8 cellular contexts compared by ENCODE assay signal in the genomic region with DNA sequence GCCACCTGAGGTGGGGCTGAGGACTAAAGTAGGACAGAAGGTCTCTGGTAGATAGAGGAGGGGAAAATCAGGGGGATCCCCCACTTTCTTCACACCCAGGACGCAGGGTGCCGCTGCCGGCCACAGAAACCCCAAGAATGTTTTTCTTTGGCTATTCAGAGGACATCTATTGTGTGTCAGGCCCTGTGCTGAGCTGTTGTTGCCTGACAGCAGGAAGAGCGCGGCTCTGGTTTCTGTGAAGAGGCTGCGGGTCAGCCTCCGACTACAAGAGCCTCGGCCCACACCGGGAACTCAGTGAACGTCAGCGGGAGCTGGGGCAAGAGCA. TPM values are rescaled to one million over a fixed set of nuclear protein-coding genes. Genes with fewer than 3 reads are reported as not detected.
DNase-seq lines count a peak whose midpoint lies in the region; ATAC-seq, FAIRE-seq and TF ChIP-seq lines count a peak whose summit lies in the region.

No MANE protein-coding gene starts in this region.

- peak; percentile 96 for FAIRE-seq in GM18507 (lab: Jason Lieb, UNC)

- peak overlapping the region; percentile 99 for H3K4me2 ChIP-seq in HCT116 (ENCODE audit: low read length)

- H3K4me1 Mint-ChIP-seq in activated naive CD8-positive, alpha-beta T cell treated with anti-CD3 and anti-CD28 coated beads for 36 hours: peaks cover 65% of the 10 kb centered on the region

- 0 out of 4 replicates have a peak, but pooled peaks cover 0 to 2% of the 10 kb centered on the region in 2 experiments for H3K36me3 ChIP-seq in HCT116 (ENCODE audit: control insufficient read depth in 1 of 2, insufficient read depth in 2 of 2, low read length in 2 of 2)
- no peaks in the 10 kb centered on the region for H3K36me3 ChIP-seq in iPS-15b (ENCODE audit: control insufficient read depth, insufficient read depth, low read length)

- POLR2A ChIA-PET in HCT116 (lab: Charles Lee): interaction anchor here (0.9 to 2.5 kb wide), 5 partner anchors 12 to 185 kb away, joined by 3 to 19 read pairs (median 13); no protein-coding TSS in a partner anchor

- H3K27me3 ChIP-seq in HCT116 (ENCODE audit: insufficient read depth, low read length): no peaks in the 10 kb centered on the region
- H3K27me3 ChIP-seq in iPS-15b (ENCODE audit: control insufficient read depth, insufficient read depth, low read length): no peaks in the 10 kb centered on the region

- DNase-seq in GM18507 (ENCODE audit: extremely low spot score, insufficient read length, low read depth) (peak; percentile 60), HCT116 (ENCODE audit: low read depth, low spot score) (no peak), NCI-H226 (peak; percentile 28), NCI-H2227 treated with DMSO at 0.1 percent for 48 hours (lab: John Stamatoyannopoulos, UW) (no peak), LoVo (ENCODE audit: low spot score) (no peak)
- peak; percentile 86 for DNase-seq in activated naive CD8-positive, alpha-beta T cell treated with anti-CD3 and anti-CD28 coated beads for 36 hours
- peak; percentile 41 for DNase-seq in stimulated activated CD4-positive, alpha-beta T cell treated with anti-CD3 and anti-CD28 coated beads, Interleukin-2, amount 100 ng/mL, for 4 hours (ENCODE audit: low read depth)

- H4K20me1 ChIP-seq in HCT116 (ENCODE audit: insufficient read depth): no peaks in the 10 kb centered on the region

- RAD21 ChIA-PET in HCT116 (lab: Charles Lee; ENCODE audit: low non-redundant PET in 1 of 2, low total read pairs in 2 of 2, uncharacterized antibody in 2 of 2, unreplicated experiment in 2 of 2): interaction anchor here (0.6 to 3.1 kb wide), 2 partner anchors 85 to 185 kb away, joined by 3 to 16 read pairs; no protein-coding TSS in a partner anchor

- peak; percentile 39 for ATAC-seq in HCT116

- peak overlapping the region; percentile 98 for H3K27ac ChIP-seq in HCT116 (ENCODE audit: low read depth, low read length)

- peak overlapping the region; percentile 97 for H3K27ac Mint-ChIP-seq in activated naive CD8-positive, alpha-beta T cell treated with anti-CD3 and anti-CD28 coated beads for 36 hours

- H3K4me1 ChIP-seq in HCT116 (ENCODE audit: control insufficient read depth in 1 of 2, insufficient read depth in 2 of 2, low read length in 2 of 2) (peaks cover 21 to 56% of the 10 kb centered on the region in 2 experiments), iPS-15b (ENCODE audit: control insufficient read depth, insufficient read depth, low read length) (peaks cover 12% of the 10 kb centered on the region)

- H3K79me2 ChIP-seq in HCT116 (ENCODE audit: insufficient read depth, low read length): no peaks in the 10 kb centered on the region

- intact Hi-C loops in HCT116 (cut with micrococcal nuclease): no loop called here

- H3K9me3 ChIP-seq in HCT116 (ENCODE audit: control insufficient read depth in 1 of 2, insufficient read depth in 1 of 2, low read depth in 1 of 2, low read length in 2 of 2): no peaks in the 10 kb centered on the region
- H3K9me3 ChIP-seq in iPS-15b (ENCODE audit: control insufficient read depth, insufficient read depth, low read length): no peaks in the 10 kb centered on the region

- peaks cover 5% of the 10 kb centered on the region for H3K27me3 Mint-ChIP-seq in activated naive CD8-positive, alpha-beta T cell treated with anti-CD3 and anti-CD28 coated beads for 36 hours

- BruUV-seq in HCT116 (replicated peaks; lab: Mats Ljungman, UMichigan): TSS peak; percentile 76

- TF ChIP-seq CTCF in HCT116 (IDR thresholded peaks at IDR 0.05 in 2 of 3, conservative IDR thresholded peaks at IDR 0.05 in 1 of 3; ENCODE audit: borderline replicate concordance in 1 of 3, insufficient read depth in 1 of 3, low read depth in 2 of 3, low read length in 2 of 3): no peak

- H3K9ac ChIP-seq in HCT116 (ENCODE audit: low read length): peak overlapping the region; percentile 97
- H3K9ac ChIP-seq in iPS-15b (ENCODE audit: low read depth, low read length): peak overlapping the region; percentile 67

- TF ChIP-seq RAD21 in HCT116 (IDR thresholded peaks at IDR 0.05; ENCODE audit: low read depth): no peak

- H3K9me3 Mint-ChIP-seq in activated naive CD8-positive, alpha-beta T cell treated with anti-CD3 and anti-CD28 coated beads for 36 hours: no peaks in the 10 kb centered on the region

- peak overlapping the region; percentile 20 for H2AFZ ChIP-seq in HCT116 (ENCODE audit: low read depth, low read length, poor library complexity, severe bottlenecking)

- peaks cover 28% of the 10 kb centered on the region for H3K36me3 Mint-ChIP-seq in activated naive CD8-positive, alpha-beta T cell treated with anti-CD3 and anti-CD28 coated beads for 36 hours

- peak overlapping the region; percentile 89 for H3K4me3 Mint-ChIP-seq in activated naive CD8-positive, alpha-beta T cell treated with anti-CD3 and anti-CD28 coated beads for 36 hours

- H3K9me2 ChIP-seq in HCT116 (ENCODE audit: insufficient read depth): no peaks in the 10 kb centered on the region

- TF ChIP-seq POLR2A in HCT116 (IDR thresholded peaks at IDR 0.05; ENCODE audit: borderline replicate concordance, extremely low read depth, insufficient read depth, insufficient read length): no peak

- CTCF ChIA-PET in HCT116 (lab: Charles Lee): interaction anchor here (2.5 to 5.3 kb wide), 5 partner anchors 13 to 287 kb away, joined by 15 to 117 read pairs (median 30); no protein-coding TSS in a partner anchor

- H3K4me3 ChIP-seq in HCT116 (replicated peaks in 1 of 2; ENCODE audit: low read depth in 1 of 2, low read length in 2 of 2): peak overlapping the region; percentile 55 to 94
- peak overlapping the region; percentile 95 for H3K4me3 ChIP-seq in iPS-15b (ENCODE audit: low read depth, low read length)

TF ChIP-seq in HCT116, 20 proteins besides CTCF, POLR2A, EP300 and RAD21:
- TF ChIP-seq EZH2 (IDR thresholded peaks at IDR 0.05): no peak
- no peak for TF ChIP-seq CBX3 (IDR thresholded peaks at IDR 0.05; ENCODE audit: low read depth)
- no peak for TF ChIP-seq SRF (IDR thresholded peaks at IDR 0.05; ENCODE audit: low read depth)
- no peak for TF ChIP-seq CEBPB (IDR thresholded peaks at IDR 0.05; ENCODE audit: low read depth)
- no peak for TF ChIP-seq JUND (IDR thresholded peaks at IDR 0.05)
- TF ChIP-seq, protein P1, sequence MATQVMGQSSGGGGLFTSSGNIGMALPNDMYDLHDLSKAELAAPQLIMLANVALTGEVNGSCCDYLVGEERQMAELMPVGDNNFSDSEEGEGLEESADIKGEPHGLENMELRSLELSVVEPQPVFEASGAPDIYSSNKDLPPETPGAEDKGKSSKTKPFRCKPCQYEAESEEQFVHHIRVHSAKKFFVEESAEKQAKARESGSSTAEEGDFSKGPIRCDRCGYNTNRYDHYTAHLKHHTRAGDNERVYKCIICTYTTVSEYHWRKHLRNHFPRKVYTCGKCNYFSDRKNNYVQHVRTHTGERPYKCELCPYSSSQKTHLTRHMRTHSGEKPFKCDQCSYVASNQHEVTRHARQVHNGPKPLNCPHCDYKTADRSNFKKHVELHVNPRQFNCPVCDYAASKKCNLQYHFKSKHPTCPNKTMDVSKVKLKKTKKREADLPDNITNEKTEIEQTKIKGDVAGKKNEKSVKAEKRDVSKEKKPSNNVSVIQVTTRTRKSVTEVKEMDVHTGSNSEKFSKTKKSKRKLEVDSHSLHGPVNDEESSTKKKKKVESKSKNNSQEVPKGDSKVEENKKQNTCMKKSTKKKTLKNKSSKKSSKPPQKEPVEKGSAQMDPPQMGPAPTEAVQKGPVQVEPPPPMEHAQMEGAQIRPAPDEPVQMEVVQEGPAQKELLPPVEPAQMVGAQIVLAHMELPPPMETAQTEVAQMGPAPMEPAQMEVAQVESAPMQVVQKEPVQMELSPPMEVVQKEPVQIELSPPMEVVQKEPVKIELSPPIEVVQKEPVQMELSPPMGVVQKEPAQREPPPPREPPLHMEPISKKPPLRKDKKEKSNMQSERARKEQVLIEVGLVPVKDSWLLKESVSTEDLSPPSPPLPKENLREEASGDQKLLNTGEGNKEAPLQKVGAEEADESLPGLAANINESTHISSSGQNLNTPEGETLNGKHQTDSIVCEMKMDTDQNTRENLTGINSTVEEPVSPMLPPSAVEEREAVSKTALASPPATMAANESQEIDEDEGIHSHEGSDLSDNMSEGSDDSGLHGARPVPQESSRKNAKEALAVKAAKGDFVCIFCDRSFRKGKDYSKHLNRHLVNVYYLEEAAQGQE (IDR thresholded peaks at IDR 0.05; ENCODE audit: low read depth): no peak
- TF ChIP-seq SP1 (IDR thresholded peaks at IDR 0.05; ENCODE audit: low read depth): no peak
- TF ChIP-seq MAX (IDR thresholded peaks at IDR 0.05): no peak
- no peak for TF ChIP-seq FOSL1 (IDR thresholded peaks at IDR 0.05; ENCODE audit: low read depth)
- no peak for TF ChIP-seq ZNF274 (IDR thresholded peaks at IDR 0.05; ENCODE audit: low read depth, low read length)
- TF ChIP-seq EZH2phosphoT487 (IDR thresholded peaks at IDR 0.05; ENCODE audit: borderline replicate concordance): no peak
TF ChIP-seq in HCT116: peak in this region for 0.

RNA-seq across cellular contexts. Expression of gene PIGV, which starts 0.4 kb away (rescaled TPM):
- 13.2 TPM for total RNA-seq in HCT116 (2021; ENCODE audit: unreplicated experiment)
- polyA plus RNA-seq in HCT116 (2012): 13.8 and 16.8 TPM in 2 replicates
- total RNA-seq in activated naive CD8-positive, alpha-beta T cell treated with anti-CD3 and anti-CD28 coated beads for 36 hours: 10 to 100 TPM; 20.8 to 20.9 TPM

RNA-seq across cellular contexts. Expression of gene ZDHHC18, which starts 39.1 kb away (rescaled TPM):
- total RNA-seq in HCT116 (2021; ENCODE audit: unreplicated experiment): 24.4 TPM
- 30.7 and 39.9 TPM in 2 replicates for polyA plus RNA-seq in HCT116 (2012)
- 10 to 100 TPM; 48.5 to 48.8 TPM for total RNA-seq in activated naive CD8-positive, alpha-beta T cell treated with anti-CD3 and anti-CD28 coated beads for 36 hours

Comparison
In these comparisons a context has a peak if more than half of its experiments do, and no peak if none do; other contexts are left out.
1. DNase-seq: peak in GM18507 (single experiment), NCI-H226 (single experiment), activated naive CD8-positive, alpha-beta T cell treated with anti-CD3 and anti-CD28 coated beads for 36 hours (single experiment) and stimulated activated CD4-positive, alpha-beta T cell treated with anti-CD3 and anti-CD28 coated beads, Interleukin-2, amount 100 ng/mL, for 4 hours (single experiment); none in HCT116 (single experiment), NCI-H2227 treated with DMSO at 0.1 percent for 48 hours (single experiment) and LoVo (single experiment).